ENCODE assay signal across 8 cellular contexts in the genomic region with DNA sequence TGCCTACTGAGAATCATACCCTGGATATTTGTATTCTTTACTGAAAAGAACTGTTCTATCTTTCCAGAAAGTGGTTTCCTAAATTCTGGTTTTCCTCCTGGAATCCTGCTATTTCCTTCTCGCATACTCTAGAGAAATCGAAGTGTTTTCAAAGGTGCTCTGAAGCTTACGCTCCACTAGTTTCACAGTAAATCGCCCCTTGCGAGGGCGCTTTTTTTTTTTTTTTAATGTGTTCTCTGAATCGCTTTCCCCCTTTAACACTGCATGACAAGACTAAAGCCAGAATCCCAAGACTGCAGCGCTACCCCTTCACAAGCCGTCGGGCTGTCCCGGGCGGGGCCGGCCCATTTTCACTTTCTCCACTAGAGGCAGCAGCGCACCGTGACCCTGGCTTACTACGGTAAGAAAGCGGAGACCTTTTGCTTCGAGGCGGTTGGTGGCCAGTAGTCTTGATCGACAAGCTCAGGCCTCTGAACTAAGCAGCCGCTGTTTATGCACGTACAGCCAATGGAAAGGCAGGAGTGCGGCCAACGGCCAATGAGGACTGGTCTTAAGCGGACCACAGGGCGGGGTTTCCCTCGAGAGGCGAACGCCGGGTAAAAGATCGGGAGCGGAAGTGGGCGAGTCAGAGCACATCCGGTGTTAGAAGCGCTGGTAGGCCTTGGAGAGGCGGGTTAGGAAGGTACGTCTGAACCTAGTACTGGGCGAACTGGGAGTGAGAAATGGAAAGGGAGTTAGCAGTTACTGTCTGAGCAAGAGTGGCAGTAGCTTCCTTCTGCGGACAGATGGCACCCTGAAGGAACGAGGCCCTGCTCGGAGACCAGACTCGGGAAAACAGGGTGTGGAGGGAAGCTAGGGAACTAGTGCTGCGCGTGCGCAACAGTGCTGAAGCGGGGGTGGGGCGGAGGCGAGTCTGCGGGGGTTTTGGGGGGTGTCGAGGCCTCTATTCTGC. TPM values are rescaled to one million over a fixed set of nuclear protein-coding genes. Genes with fewer than 3 reads are reported as not detected.
DNase-seq lines count a peak whose midpoint lies in the region; ATAC-seq and TF ChIP-seq lines count a peak whose summit lies in the region.

A gene with protein sequence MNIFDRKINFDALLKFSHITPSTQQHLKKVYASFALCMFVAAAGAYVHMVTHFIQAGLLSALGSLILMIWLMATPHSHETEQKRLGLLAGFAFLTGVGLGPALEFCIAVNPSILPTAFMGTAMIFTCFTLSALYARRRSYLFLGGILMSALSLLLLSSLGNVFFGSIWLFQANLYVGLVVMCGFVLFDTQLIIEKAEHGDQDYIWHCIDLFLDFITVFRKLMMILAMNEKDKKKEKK (plus strand): TSS at position 628 of the 952 bp plus-strand sequence. CDS start 10,937 bp downstream, outside the sequence.

- H3K27me3 ChIP-seq in left lung, result no peaks in the 10 kb centered on the region

- peak; percentile 86 to 100 (median 98) for DNase-seq in C1 segment of cervical spinal cord (lab: John Stamatoyannopoulos, UW)
- DNase-seq in NCI-H748 (lab: John Stamatoyannopoulos, UW; ENCODE audit: unreplicated experiment), result peak; percentile 100
- DNase-seq in activated CD4-positive, alpha-beta T cell treated with anti-CD3 and anti-CD28 coated beads, Interleukin-2, amount 50 U/mL, for 24 hours (ENCODE audit: low read depth in 1 of 2, low spot score in 1 of 2), result peak; percentile 92 to 99
- DNase-seq in left lung, result peak; percentile 98 to 100
- peak; percentile 96 for DNase-seq in stimulated activated CD4-positive, alpha-beta T cell treated with anti-CD3 and anti-CD28 coated beads, Interleukin-4, amount 100 ng/mL, for 1 hour

- H3K9me3 ChIP-seq in left lung, result no peaks in the 10 kb centered on the region

- peak within 1 kb of the TSS; percentile 96 for H3K27ac Mint-ChIP-seq in dendritic cell treated with granulocyte-macrophage colony-stimulating factor and Interleukin-4, amounts not matched to agents 40 ng/mL and 50 ng/mL, for 4 days

- H3K36me3 ChIP-seq in left lung, result no peaks in the 10 kb centered on the region

- H3K4me3 Mint-ChIP-seq in dendritic cell treated with granulocyte-macrophage colony-stimulating factor and Interleukin-4, amounts not matched to agents 40 ng/mL and 50 ng/mL, for 4 days, result peak within 1 kb of the TSS; percentile 84

- H3K4me1 ChIP-seq in left lung, result peaks cover 25 to 45% of the 10 kb centered on the region in 2 donors

- H3K9me3 Mint-ChIP-seq in dendritic cell treated with granulocyte-macrophage colony-stimulating factor and Interleukin-4, amounts not matched to agents 40 ng/mL and 50 ng/mL, for 4 days, result no peaks in the 10 kb centered on the region

- TF ChIP-seq CTCF in left lung (IDR thresholded peaks at IDR 0.05), result peak; percentile 97

- no peaks in the 10 kb centered on the region for H3K27me3 Mint-ChIP-seq in dendritic cell treated with granulocyte-macrophage colony-stimulating factor and Interleukin-4, amounts not matched to agents 40 ng/mL and 50 ng/mL, for 4 days

- H3K4me3 ChIP-seq in left lung, result peak within 1 kb of the TSS; percentile 56 to 80

- H3K36me3 Mint-ChIP-seq in dendritic cell treated with granulocyte-macrophage colony-stimulating factor and Interleukin-4, amounts not matched to agents 40 ng/mL and 50 ng/mL, for 4 days (ENCODE audit: low read depth), result peaks cover 38% of the 10 kb centered on the region

- intact Hi-C loops in dendritic cell treated with granulocyte-macrophage colony-stimulating factor and Interleukin-4, amounts not matched to agents 40 ng/mL and 50 ng/mL, for 4 days (cut with micrococcal nuclease), result loop anchor here (2.0 kb wide), 1 partner anchor 34 kb away; a partner anchor contains a TSS
- intact Hi-C loops in left lung (cut with DNase I), result no loop called here

- peak within 1 kb of the TSS; percentile 97 to 98 for H3K27ac ChIP-seq in left lung

- peak; percentile 97 for ATAC-seq in GM19328 (IDR thresholded peaks at IDR 0.05; ENCODE audit: unreplicated experiment)
- peak; percentile 90 for ATAC-seq in HG03521 (IDR thresholded peaks at IDR 0.05; ENCODE audit: unreplicated experiment)
- peak; percentile 97 for ATAC-seq in left lung

- peaks cover 36% of the 10 kb centered on the region for H3K4me1 Mint-ChIP-seq in dendritic cell treated with granulocyte-macrophage colony-stimulating factor and Interleukin-4, amounts not matched to agents 40 ng/mL and 50 ng/mL, for 4 days (ENCODE audit: low read depth)

RNA-seq across cellular contexts. Expression of the gene that starts here (rescaled TPM):
- total RNA-seq in left lung, result 100 to 1,000 TPM; 791 to 876 TPM

Comparison
In these comparisons a context has a peak if more than half of its experiments do, and no peak if none do; other contexts are left out.
1. Peak in every context shown above with its lines: DNase-seq, ATAC-seq, H3K4me3 ChIP-seq and H3K27ac ChIP-seq.